In genomic region chr14:52220924-52221802, GRCh38 we compare ENCODE assay signal across 11 cellular contexts. TPM values are rescaled to one million over a fixed set of nuclear protein-coding genes. Genes with fewer than 3 reads are reported as not detected.
DNase-seq lines count a peak whose midpoint lies in the region; ATAC-seq and TF ChIP-seq lines count a peak whose summit lies in the region.
"Had no signal": no experiment of that assay in that cellular context is flagged by ENCODE, and none has a peak within 500 bp of the region (broad histone marks: within the 10 kb centered on the region; RNA-seq: fewer than 3 reads in every experiment).

No MANE protein-coding gene starts in this region.

- peak overlapping the region; percentile 86 for H3K4me3 Mint-ChIP-seq in CD8-positive, alpha-beta T cell
- no peak overlapping the region for H3K4me3 Mint-ChIP-seq in GM23338
- peak overlapping the region; percentile 85 for H3K4me3 Mint-ChIP-seq in activated naive CD8-positive, alpha-beta T cell
- peak overlapping the region; percentile 79 to 93 (median 87) for H3K4me3 Mint-ChIP-seq in naive thymus-derived CD8-positive, alpha-beta T cell

- TF ChIP-seq CTCF in CD8-positive, alpha-beta T cell (IDR thresholded peaks at IDR 0.05) = no peak
- TF ChIP-seq CTCF in GM23338 (conservative IDR thresholded peaks at IDR 0.05; ENCODE audit: low read depth in 2 of 2) (no peak), foreskin fibroblast (IDR thresholded peaks at IDR 0.05; ENCODE audit: low read depth, low read length) (no peak)

- no peaks in the 10 kb centered on the region for H3K36me3 Mint-ChIP-seq in CD8-positive, alpha-beta T cell
- H3K36me3 Mint-ChIP-seq in GM23338 (ENCODE audit: low read depth) = no peaks in the 10 kb centered on the region
- H3K36me3 Mint-ChIP-seq in activated naive CD8-positive, alpha-beta T cell = no peaks in the 10 kb centered on the region
- no peaks in the 10 kb centered on the region for H3K36me3 Mint-ChIP-seq in naive thymus-derived CD8-positive, alpha-beta T cell

- H3K27me3 ChIP-seq in CD8-positive, alpha-beta T cell (ENCODE audit: insufficient read depth, low read length) = no peaks in the 10 kb centered on the region
- H3K27me3 ChIP-seq in GM23338 (ENCODE audit: insufficient read depth) = no peaks in the 10 kb centered on the region

- CTCF ChIA-PET in CD8-positive, alpha-beta T cell (lab: Charles Lee) = no interaction called here

- 0 out of 2 replicates have a peak overlapping the region, but pooled peaks have one; percentile 32 for H2AFZ ChIP-seq in GM23338
- H2AFZ ChIP-seq: PC-9 had no signal

- peaks cover 6% of the 10 kb centered on the region for H3K4me1 ChIP-seq in CD8-positive, alpha-beta T cell (ENCODE audit: insufficient read depth, low read length)
- H3K4me1 ChIP-seq in GM23338 (ENCODE audit: insufficient read depth) = no peaks in the 10 kb centered on the region

- no peak for ATAC-seq in CD8-positive, alpha-beta T cell
- ATAC-seq in GM23338 (no peak), HG02759 (IDR thresholded peaks at IDR 0.05; ENCODE audit: unreplicated experiment) (no peak)
- peak; percentile 27 to 42 for ATAC-seq in naive thymus-derived CD8-positive, alpha-beta T cell

- no peak overlapping the region for H3K4me2 ChIP-seq in GM23338
- H3K4me2 ChIP-seq: PC-9 had no signal

- peak overlapping the region; percentile 22 for H3K4me3 ChIP-seq in CD8-positive, alpha-beta T cell (ENCODE audit: low read depth, low read length)
- H3K4me3 ChIP-seq in GM23338 (no peak overlapping the region), foreskin fibroblast (ENCODE audit: low read depth in 1 of 2, low read length in 2 of 2) (no peak overlapping the region)
- H3K4me3 ChIP-seq: PC-9 had no signal

- no peaks in the 10 kb centered on the region for H3K9me2 ChIP-seq in GM23338 (ENCODE audit: insufficient read depth)

- no peaks in the 10 kb centered on the region for H3F3A ChIP-seq in GM23338 (replicated peaks; ENCODE audit: low read depth)

- no peaks in the 10 kb centered on the region for H3K9me3 ChIP-seq in CD8-positive, alpha-beta T cell (ENCODE audit: low read length)

- H4K20me1 ChIP-seq in GM23338 (replicated peaks; ENCODE audit: insufficient read depth) = no peaks in the 10 kb centered on the region

- H3K27ac ChIP-seq in CD8-positive, alpha-beta T cell (ENCODE audit: low read depth, low read length) = no peak overlapping the region
- no peak overlapping the region for H3K27ac ChIP-seq in GM23338 (ENCODE audit: low read depth)
- H3K27ac ChIP-seq: PC-9 had no signal

- no peaks in the 10 kb centered on the region for H3K36me3 ChIP-seq in CD8-positive, alpha-beta T cell (ENCODE audit: insufficient read depth, low read length)
- no peaks in the 10 kb centered on the region for H3K36me3 ChIP-seq in GM23338 (ENCODE audit: insufficient read depth)

- H3K27ac Mint-ChIP-seq in CD8-positive, alpha-beta T cell = peak overlapping the region; percentile 90
- no peak overlapping the region for H3K27ac Mint-ChIP-seq in GM23338
- peak overlapping the region; percentile 28 for H3K27ac Mint-ChIP-seq in activated naive CD8-positive, alpha-beta T cell
- peak overlapping the region; percentile 72 to 94 (median 92) for H3K27ac Mint-ChIP-seq in naive thymus-derived CD8-positive, alpha-beta T cell

- H3K4me1 Mint-ChIP-seq in CD8-positive, alpha-beta T cell (ENCODE audit: low read depth) = peaks cover 9% of the 10 kb centered on the region
- peaks cover 6% of the 10 kb centered on the region; the same call in 1 of the 3 replicates for H3K4me1 Mint-ChIP-seq in GM23338
- H3K4me1 Mint-ChIP-seq in activated naive CD8-positive, alpha-beta T cell (ENCODE audit: low read depth) = peaks cover 17% of the 10 kb centered on the region
- H3K4me1 Mint-ChIP-seq in naive thymus-derived CD8-positive, alpha-beta T cell = peaks cover 6 to 14% (median 11%) of the 10 kb centered on the region in 4 donors

- H3K9me3 Mint-ChIP-seq in CD8-positive, alpha-beta T cell = no peaks in the 10 kb centered on the region
- no peaks in the 10 kb centered on the region for H3K9me3 Mint-ChIP-seq in GM23338
- H3K9me3 Mint-ChIP-seq in activated naive CD8-positive, alpha-beta T cell (ENCODE audit: low read depth) = no peaks in the 10 kb centered on the region
- H3K9me3 Mint-ChIP-seq in naive thymus-derived CD8-positive, alpha-beta T cell = no peaks in the 10 kb centered on the region

- H3K27me3 Mint-ChIP-seq in CD8-positive, alpha-beta T cell (ENCODE audit: low read depth) = no peaks in the 10 kb centered on the region
- peaks cover 4% of the 10 kb centered on the region for H3K27me3 Mint-ChIP-seq in GM23338 (ENCODE audit: insufficient read depth, low read depth, poor library complexity)
- H3K27me3 Mint-ChIP-seq in activated naive CD8-positive, alpha-beta T cell = no peaks in the 10 kb centered on the region
- H3K27me3 Mint-ChIP-seq in naive thymus-derived CD8-positive, alpha-beta T cell = peaks cover 0 to 3% (median 0%) of the 10 kb centered on the region in 5 donors

- intact Hi-C loops in CD8-positive, alpha-beta T cell (cut with DNase I, micrococcal nuclease) = loop anchor here in 1 of 2 experiments (5.0 kb wide), 1 partner anchor 46 kb away; the partner anchor contains the start of gene PTGDR

- POLR2A ChIA-PET in CD8-positive, alpha-beta T cell (lab: Charles Lee) = interaction anchor here (0.8 to 1.1 kb wide), 2 partner anchors 49 to 67 kb away, joined by 3 to 4 read pairs; no protein-coding TSS in a partner anchor
- POLR2A ChIA-PET in naive thymus-derived CD8-positive, alpha-beta T cell (lab: Charles Lee) = no interaction called here

- peak in 1 of 7 experiments; percentile 51 for DNase-seq in CD8-positive, alpha-beta T cell
- DNase-seq in GM23338 (ENCODE audit: low spot score) = no peak
- peak in 3 of 10 donors; percentile 4 to 5 (median 4) for DNase-seq in naive thymus-derived CD8-positive, alpha-beta T cell
- DNase-seq in foreskin fibroblast = no peak
- DNase-seq in retina = no peak
- DNase-seq in NCI-H748 treated with DMSO at 0.1 percent for 48 hours (lab: John Stamatoyannopoulos, UW) = no peak
- DNase-seq: PC-9 had no signal

- no peaks in the 10 kb centered on the region for H3K79me2 ChIP-seq in GM23338 (replicated peaks; ENCODE audit: insufficient read depth)

TF ChIP-seq in GM23338, 12 proteins besides CTCF, POLR2A, EP300 and RAD21:
- TF ChIP-seq POLR2AphosphoS5 (IDR thresholded peaks at IDR 0.05; ENCODE audit: low read depth) (no peak), CREB1 (CRISPR knock-in tag; IDR thresholded peaks at IDR 0.05; ENCODE audit: low read depth) (no peak), STAT1 (IDR thresholded peaks at IDR 0.05; ENCODE audit: unreplicated experiment) (no peak), ZNF114 (CRISPR knock-in tag; IDR thresholded peaks at IDR 0.05) (no peak), JUNB (IDR thresholded peaks at IDR 0.05; ENCODE audit: unreplicated experiment) (no peak), REST (IDR thresholded peaks at IDR 0.05; ENCODE audit: unreplicated experiment) (no peak), EZH2phosphoT487 (IDR thresholded peaks at IDR 0.05; ENCODE audit: unreplicated experiment) (no peak), ZNF331 (CRISPR knock-in tag; IDR thresholded peaks at IDR 0.05; ENCODE audit: low read depth) (no peak)

RNA-seq across cellular contexts. Expression of gene PTGDR, which starts 46.3 kb away (rescaled TPM):
- total RNA-seq in CD8-positive, alpha-beta T cell = 1 to 10 TPM; 2.7 to 3.0 TPM
- total RNA-seq in GM23338 (2014; rRNA removed; shearing (Covaris generic)) = 0.23 TPM in 1 of 2 replicates, not detected in the other
- 0.06 TPM in 1 of 2 replicates, not detected in the other for polyA plus RNA-seq in GM23338 (2016; fragmentation: Nextera tagmentation; extraction: Ambion mirVana)
- under 1 TPM; 0.38 to 0.57 TPM for total RNA-seq in naive thymus-derived CD8-positive, alpha-beta T cell
- 10 to 100 TPM in 1 of 3 donors, under 1 TPM in 2; 0.70 to 11.6 (median 0.74) TPM for polyA plus RNA-seq in naive thymus-derived CD8-positive, alpha-beta T cell
- total RNA-seq: dermis microvascular lymphatic vessel endothelial cell, MCF 10A, PC-9 had no signal

Comparison
In these comparisons a context has a peak if more than half of its experiments do, and no peak if none do; other contexts are left out.
1. ATAC-seq: peak in naive thymus-derived CD8-positive, alpha-beta T cell (2 of 2); none in CD8-positive, alpha-beta T cell (single experiment), GM23338 (single experiment) and HG02759 (single experiment).